Comparison of ENCODE assay signal across 8 cellular contexts in the genomic region with DNA sequence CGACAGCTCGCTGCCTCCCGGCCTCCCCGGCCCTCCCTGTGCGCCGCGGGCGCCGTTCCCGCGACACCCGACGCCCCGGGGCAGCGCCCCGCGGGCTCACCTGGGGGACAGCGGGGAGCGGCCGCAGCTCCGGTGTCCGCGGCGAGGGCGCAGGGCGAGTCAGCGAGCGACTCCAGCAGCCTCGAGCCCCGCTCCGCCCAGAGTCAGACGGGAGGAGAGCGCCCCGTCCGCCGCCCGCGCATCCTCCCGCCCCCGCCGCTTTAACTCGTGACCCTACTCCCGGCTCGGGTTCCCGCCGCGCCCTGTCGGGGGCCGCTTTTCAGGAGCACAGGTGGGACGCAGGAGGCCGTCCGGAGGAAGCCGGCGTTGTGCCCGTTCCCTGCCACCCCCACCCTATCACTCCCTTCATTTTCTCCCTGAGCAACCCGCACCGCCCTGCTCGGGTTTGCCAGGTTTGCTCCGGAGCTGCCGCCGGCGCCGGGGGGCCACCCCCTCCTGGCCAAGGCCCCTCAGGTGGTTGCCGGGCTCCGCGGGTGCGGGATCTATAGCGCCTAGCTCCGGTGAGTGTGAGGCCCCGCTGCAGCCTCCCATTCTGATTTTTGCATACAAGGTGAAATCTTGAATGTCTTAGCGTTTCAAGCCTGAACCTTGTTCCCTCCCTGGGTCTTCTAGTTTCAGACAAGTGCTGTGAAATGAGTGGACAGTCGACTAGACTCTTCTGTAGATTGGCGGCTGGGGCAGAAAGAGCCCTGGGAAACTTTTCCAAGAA. TPM values are rescaled to one million over a fixed set of nuclear protein-coding genes. Genes with fewer than 3 reads are reported as not detected.
A peak's percentile ranks its signal among the peaks of the same experiment; 100 is the strongest.
DNase-seq lines count a peak whose midpoint lies in the region; ATAC-seq, FAIRE-seq and TF ChIP-seq lines count a peak whose summit lies in the region.

A gene with protein sequence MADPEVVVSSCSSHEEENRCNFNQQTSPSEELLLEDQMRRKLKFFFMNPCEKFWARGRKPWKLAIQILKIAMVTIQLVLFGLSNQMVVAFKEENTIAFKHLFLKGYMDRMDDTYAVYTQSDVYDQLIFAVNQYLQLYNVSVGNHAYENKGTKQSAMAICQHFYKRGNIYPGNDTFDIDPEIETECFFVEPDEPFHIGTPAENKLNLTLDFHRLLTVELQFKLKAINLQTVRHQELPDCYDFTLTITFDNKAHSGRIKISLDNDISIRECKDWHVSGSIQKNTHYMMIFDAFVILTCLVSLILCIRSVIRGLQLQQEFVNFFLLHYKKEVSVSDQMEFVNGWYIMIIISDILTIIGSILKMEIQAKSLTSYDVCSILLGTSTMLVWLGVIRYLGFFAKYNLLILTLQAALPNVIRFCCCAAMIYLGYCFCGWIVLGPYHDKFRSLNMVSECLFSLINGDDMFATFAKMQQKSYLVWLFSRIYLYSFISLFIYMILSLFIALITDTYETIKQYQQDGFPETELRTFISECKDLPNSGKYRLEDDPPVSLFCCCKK (minus strand): TSS at position 205 of the 769 bp plus-strand sequence. CDS start 3,140 bp downstream, outside the sequence.

- no peaks in the 10 kb centered on the region for H3K9me1 ChIP-seq in K562 (ENCODE audit: control insufficient read depth, insufficient read depth, low read length)

- H3K9ac ChIP-seq in SK-N-MC (ENCODE audit: insufficient read length) (no peak within 1 kb of the TSS), K562 (ENCODE audit: insufficient read depth in 1 of 2, low read depth in 2 of 2, low read length in 2 of 2) (peak within 1 kb of the TSS in 1 of 2 experiments; percentile 58; a peak in 2 of 4 replicates)

- H3K36me3 ChIP-seq in SK-N-MC (ENCODE audit: insufficient read depth, low read length), result no peaks in the 10 kb centered on the region
- no peaks in the 10 kb centered on the region for H3K36me3 ChIP-seq in K562 (ENCODE audit: control insufficient read depth, insufficient read depth, low read length)

- H3K27ac ChIP-seq in SK-N-MC (no peak within 1 kb of the TSS), K562 (ENCODE audit: extremely low read depth, low read depth, low read length) (no peak within 1 kb of the TSS)

- peak within 1 kb of the TSS; percentile 75 for H3K4me3 ChIP-seq in SK-N-MC
- H3K4me3 ChIP-seq in K562, result peak within 1 kb of the TSS; percentile 15; the same call in 1 of the 2 replicates

- ATAC-seq in GM19455 (IDR thresholded peaks at IDR 0.05; ENCODE audit: unreplicated experiment) (peak; percentile 64), HG03442 (IDR thresholded peaks at IDR 0.05; ENCODE audit: unreplicated experiment) (peak; percentile 60), K562 (peak; percentile 81)

- H3K9me3 ChIP-seq in SK-N-MC (ENCODE audit: low read depth, low read length), result no peaks in the 10 kb centered on the region
- no peaks in the 10 kb centered on the region for H3K9me3 ChIP-seq in K562 (replicated peaks; ENCODE audit: control insufficient read depth, insufficient read depth, low read depth, low read length)

- H3K4me1 ChIP-seq in K562 (replicated peaks in 1 of 2; ENCODE audit: control insufficient read depth in 2 of 2, insufficient read depth in 2 of 2, low read length in 2 of 2), result peaks cover 0 to 12% of the 10 kb centered on the region in 2 experiments; a peak in 2 of 5 replicates

- peak; percentile 68 for DNase-seq in Calu3
- no peak for DNase-seq in SK-N-MC (ENCODE audit: low read depth, low spot score)
- DNase-seq in K562 (ENCODE audit: extremely low read depth in 1 of 4, low spot score in 3 of 4), result peak; percentile 16 to 28 (median 19)
- peak; percentile 46 for DNase-seq in kidney tubule cell (ENCODE audit: low spot score)
- DNase-seq in stimulated activated CD4-positive, alpha-beta T cell treated with anti-CD3 and anti-CD28 coated beads, TNF-alpha, amount 100 ng/mL, for 4 hours (ENCODE audit: low read depth in 3 of 3), result peak; percentile 21 to 27 (median 21)
- DNase-seq in effector CD8-positive, alpha-beta T cell (lab: John Stamatoyannopoulos, UW), result no peak

- no peak for TF ChIP-seq EP300 in K562 (IDR thresholded peaks at IDR 0.05; ENCODE audit: low read length)

- no peaks in the 10 kb centered on the region for H4K20me1 ChIP-seq in K562 (replicated peaks; ENCODE audit: control insufficient read depth, insufficient read depth, low read length)

- no peaks in the 10 kb centered on the region for H3K9me3 Mint-ChIP-seq in Calu3 (ENCODE audit: low read depth, unreplicated experiment)

- no peaks in the 10 kb centered on the region for H3K79me2 ChIP-seq in K562 (ENCODE audit: control insufficient read depth, insufficient read depth, low read length)

- no peak for FAIRE-seq in K562 (lab: Jason Lieb, UNC)

- TF ChIP-seq CTCF in Calu3 (IDR thresholded peaks at IDR 0.05; ENCODE audit: unreplicated experiment) (no peak), K562 (IDR thresholded peaks at IDR 0.05 in 2 of 3, conservative IDR thresholded peaks at IDR 0.05 in 1 of 3; ENCODE audit: insufficient read depth in 2 of 3, low read depth in 1 of 3, low read length in 3 of 3) (no peak)

- WGBS in K562 (ENCODE audit: insufficient coverage, low coverage, missing lambda C conversion rate), result 6% methylated on average over 19 of the region's 73 CpGs

- H3K4me1 Mint-ChIP-seq in Calu3 (ENCODE audit: low read depth, unreplicated experiment), result no peaks in the 10 kb centered on the region

- in situ Hi-C loops in K562 (cut with MboI), result no loop called here

- CTCF ChIA-PET in Calu3 (lab: Charles Lee), result interaction anchor here (0.6 to 1.7 kb wide), 5 partner anchors 9 to 104 kb away, joined by 3 to 6 read pairs (median 4); a partner anchor contains a TSS
- CTCF ChIA-PET in K562 (lab: Yijun Ruan, JAX; ENCODE audit: low intra/inter-chr PET ratio), result interaction anchor here (0.6 kb wide), 1 partner anchor 1471 kb away, joined by 8 read pairs; no protein-coding TSS in a partner anchor

- H3K27me3 Mint-ChIP-seq in Calu3 (ENCODE audit: unreplicated experiment), result no peaks in the 10 kb centered on the region

- H2AFZ ChIP-seq in K562 (ENCODE audit: low read depth, low read length), result no peak within 1 kb of the TSS

- H3K27me3 ChIP-seq in K562 (ENCODE audit: control insufficient read depth in 2 of 2, insufficient read depth in 2 of 2, low read length in 2 of 2), result peaks cover 28 to 31% of the 10 kb centered on the region in 2 experiments

- BruUV-seq in Calu3 (replicated peaks; lab: Mats Ljungman, UMichigan) (no TSS peak), K562 (replicated peaks; lab: Mats Ljungman, UMichigan) (no TSS peak)

- no peak for TF ChIP-seq RAD21 in K562 (CRISPR knock-in tag; conservative IDR thresholded peaks at IDR 0.05 in 1 of 2, IDR thresholded peaks at IDR 0.05 in 1 of 2)

- no peak for TF ChIP-seq POLR2A in K562 (conservative IDR thresholded peaks at IDR 0.05)

- POLR2A ChIA-PET in K562 (lab: Yijun Ruan, JAX), result no interaction called here

- H3K4me2 ChIP-seq in K562 (ENCODE audit: insufficient read depth, low read length), result peak within 1 kb of the TSS; percentile 5; the same call in 1 of the 2 replicates

- peak within 1 kb of the TSS; percentile 76 for H3K4me3 Mint-ChIP-seq in Calu3 (ENCODE audit: low read depth, unreplicated experiment)

- no peak within 1 kb of the TSS for H3K27ac Mint-ChIP-seq in Calu3 (ENCODE audit: unreplicated experiment)

- intact Hi-C loops in Calu3 (cut with micrococcal nuclease; ENCODE audit: unreplicated experiment), result no loop called here
- intact Hi-C loops in K562 (cut with micrococcal nuclease), result no loop called here

- peaks cover 21% of the 10 kb centered on the region for H3K36me3 Mint-ChIP-seq in Calu3 (ENCODE audit: insufficient read depth, unreplicated experiment)

TF ChIP-seq in K562, 482 proteins besides CTCF, POLR2A, EP300 and RAD21 (continues in another document):
- TF ChIP-seq POLR2AphosphoS2 (IDR thresholded peaks at IDR 0.05; ENCODE audit: low read length), result no peak
- TF ChIP-seq ARHGAP35 (IDR thresholded peaks at IDR 0.05; ENCODE audit: partially characterized antibody), result no peak
- peak; percentile 20 for TF ChIP-seq KDM5B (IDR thresholded peaks at IDR 0.05; ENCODE audit: insufficient replicate concordance, low read depth, low read length)
- peak; percentile 26; the same call in 1 of the 2 replicates for TF ChIP-seq CTBP1 (IDR thresholded peaks at IDR 0.05; ENCODE audit: borderline replicate concordance)
- TF ChIP-seq MAZ (CRISPR knock-in tag; conservative IDR thresholded peaks at IDR 0.05 in 1 of 2, IDR thresholded peaks at IDR 0.05 in 1 of 2), result peak; percentile 17 to 23; a peak in 1 of 4 replicates

RNA-seq across cellular contexts. Expression of the gene that starts here (rescaled TPM):
- 12.4 and 14.1 TPM in 2 replicates for total RNA-seq in Calu3 (2022)
- 0.25 TPM in 1 of 2 replicates, not detected in the other for total RNA-seq in K562 (2011; cell fraction: chromatin; rRNA removed; ENCODE audit: low replicate concordance)
- total RNA-seq in K562 (2011; cell fraction: nucleolus; rRNA removed), result 0.13 TPM in 1 of 2 replicates, not detected in the other
- total RNA-seq in K562 (2011; cell fraction: nucleoplasm; rRNA removed), result 0.22 and 0.53 TPM in 2 replicates
- total RNA-seq in K562 (2014; rRNA removed), result not detected in 2 replicates
- total RNA-seq in K562 (2014; rRNA removed; fragmentation: Illumina TruSeq; extraction: Trizol), result not detected in 2 replicates
- total RNA-seq in K562 (2015; rRNA removed; fragmentation: Illumina TruSeq; extraction: Trizol), result not detected in 2 replicates
- not detected in 2 replicates for total RNA-seq in K562 (2021)
- 0.04 TPM in 1 of 2 replicates, not detected in the other for polyA plus RNA-seq in K562 (2011; rRNA removed)
- not detected in 2 replicates for polyA plus RNA-seq in K562 (2011; cell fraction: cytosol; rRNA removed)
- polyA plus RNA-seq in K562 (2011; cell fraction: nucleus; rRNA removed), result 0.04 and 0.09 TPM in 2 replicates
- 0.03 and 0.06 TPM in 2 replicates for polyA plus RNA-seq in K562 (2012)
- not detected in 2 replicates for polyA plus RNA-seq in K562 (2014; fragmentation: Illumina TruSeq; extraction: Trizol)
- polyA plus RNA-seq in K562 (2014; fragmentation: Nextera tagmentation; extraction: Ambion mirVana), result not detected
- polyA plus RNA-seq in K562 (2014; rRNA removed), result 0.05 TPM in 1 of 2 replicates, not detected in the other
- polyA minus RNA-seq in K562 (2011; rRNA and poly(A)+ RNA removed), result not detected in 2 replicates
- not detected in 2 replicates for polyA minus RNA-seq in K562 (2011; cell fraction: cytosol; rRNA and poly(A)+ RNA removed)
- not detected in 2 replicates for polyA minus RNA-seq in K562 (2011; cell fraction: nucleus; rRNA and poly(A)+ RNA removed)

Comparison
In these comparisons a context has a peak if more than half of its experiments do, and no peak if none do; other contexts are left out.
1. Peak in DNase-seq, ATAC-seq, H3K4me3 ChIP-seq and H3K4me2 ChIP-seq in K562; RNA of the gene not detected or under 1 TPM.
2. DNase-seq: peak in Calu3 (single experiment), kidney tubule cell (single experiment) and stimulated activated CD4-positive, alpha-beta T cell treated with anti-CD3 and anti-CD28 coated beads, TNF-alpha, amount 100 ng/mL, for 4 hours (3 of 3); none in SK-N-MC (single experiment) and effector CD8-positive, alpha-beta T cell (single experiment).
3. Peak in every context shown above with its lines, with median percentiles within 50 percentile points of each other: ATAC-seq.